ENCODE assay signal across 2 cellular contexts in genomic region chr16:4626396-4626795, GRCh38.
TF ChIP-seq lines count a peak whose summit lies in the region.

No MANE protein-coding gene starts in this region.

TF ChIP-seq in SK-N-SH, 30 proteins besides CTCF, POLR2A, EP300 and RAD21 (continued from another document):
- TF ChIP-seq MEF2A (IDR thresholded peaks at IDR 0.05; ENCODE audit: borderline replicate concordance, low read depth) (no peak), MXI1 (IDR thresholded peaks at IDR 0.05; ENCODE audit: low read depth, low read length) (no peak), PBX3 (IDR thresholded peaks at IDR 0.05) (no peak), EZH2phosphoT487 (IDR thresholded peaks at IDR 0.05; ENCODE audit: borderline replicate concordance, low read depth) (no peak), RCOR1 (IDR thresholded peaks at IDR 0.05; ENCODE audit: low read length) (no peak), GATA2 (CRISPR knock-in tag; IDR thresholded peaks at IDR 0.05) (no peak), MAX (IDR thresholded peaks at IDR 0.05; ENCODE audit: low read depth) (no peak), CHD2 (IDR thresholded peaks at IDR 0.05; ENCODE audit: low read length, partially characterized antibody) (no peak), FOXJ3 (CRISPR knock-in tag; IDR thresholded peaks at IDR 0.05) (no peak), NFIC (IDR thresholded peaks at IDR 0.05; ENCODE audit: borderline replicate concordance) (no peak), RFX5 (IDR thresholded peaks at IDR 0.05; ENCODE audit: low read length) (no peak)
TF ChIP-seq in SK-N-SH: peak in this region for 0.

TF ChIP-seq in SK-N-SH treated with all-trans-retinoic acid at 6 μM for 48 hours, 23 proteins besides CTCF, POLR2A, EP300 and RAD21 (continued from another document):
- TF ChIP-seq CREB5 (CRISPR knock-in tag; IDR thresholded peaks at IDR 0.05; ENCODE audit: low read depth) (no peak), ARNTL (CRISPR knock-in tag; IDR thresholded peaks at IDR 0.05; ENCODE audit: borderline replicate concordance, low read depth) (no peak), OSR1 (CRISPR knock-in tag; IDR thresholded peaks at IDR 0.05) (no peak), GLIS3 (CRISPR knock-in tag; IDR thresholded peaks at IDR 0.05) (no peak), TOX (CRISPR knock-in tag; IDR thresholded peaks at IDR 0.05; ENCODE audit: borderline replicate concordance) (no peak), BACH2 (CRISPR knock-in tag; IDR thresholded peaks at IDR 0.05; ENCODE audit: borderline replicate concordance) (no peak), CSDC2 (CRISPR knock-in tag; IDR thresholded peaks at IDR 0.05) (no peak), ZC3H10 (CRISPR knock-in tag; IDR thresholded peaks at IDR 0.05) (no peak), CSRNP3 (CRISPR knock-in tag; IDR thresholded peaks at IDR 0.05) (no peak), ZNF8 (CRISPR knock-in tag; IDR thresholded peaks at IDR 0.05) (no peak), PATZ1 (CRISPR knock-in tag; IDR thresholded peaks at IDR 0.05; ENCODE audit: borderline replicate concordance) (no peak), ZFP3 (CRISPR knock-in tag; IDR thresholded peaks at IDR 0.05) (no peak), ISL1 (CRISPR knock-in tag; IDR thresholded peaks at IDR 0.05) (no peak)
TF ChIP-seq in SK-N-SH treated with all-trans-retinoic acid at 6 μM for 48 hours: peak in this region for 0.
